8 cellular contexts compared by ENCODE assay signal in the genomic region with DNA sequence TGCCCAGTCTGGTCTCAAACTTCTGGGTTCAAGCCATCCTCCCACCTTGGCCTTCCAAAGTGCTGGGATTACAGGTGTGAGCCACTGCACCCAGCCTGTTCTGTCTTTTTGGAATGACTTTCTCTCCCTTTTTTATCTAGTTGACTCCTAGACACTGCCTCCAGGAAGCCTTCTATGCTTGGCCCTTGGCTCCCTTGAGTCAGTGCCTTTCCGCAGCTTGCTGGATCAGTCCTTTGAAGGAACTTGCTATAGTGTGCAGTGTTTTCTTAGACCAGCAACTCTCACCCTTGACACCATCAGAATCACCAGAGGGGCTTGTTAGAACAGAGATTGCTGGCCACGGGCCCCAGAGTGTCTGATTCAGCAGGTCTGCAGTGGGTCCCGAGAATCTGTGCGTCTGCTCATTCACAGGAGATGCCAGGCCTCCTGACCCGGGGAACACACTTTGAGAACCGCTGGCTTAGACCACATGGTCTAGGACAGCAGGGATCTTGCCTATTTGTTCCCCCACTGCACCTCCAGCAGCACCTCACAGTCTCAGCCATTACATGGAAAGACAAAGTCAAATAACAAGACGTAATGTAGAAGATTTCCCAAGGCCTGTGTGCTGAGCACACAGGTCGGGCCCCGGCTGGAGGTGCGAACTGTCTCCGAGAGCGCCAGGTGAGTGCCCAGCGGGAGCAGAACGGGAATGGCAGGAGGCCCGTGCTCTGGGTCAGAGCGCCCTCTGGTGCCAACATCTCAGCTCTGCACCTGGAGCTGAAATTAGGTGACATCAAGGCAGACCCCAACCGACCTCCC.
DNase-seq lines count a peak whose midpoint lies in the region; ATAC-seq and TF ChIP-seq lines count a peak whose summit lies in the region.

No MANE protein-coding gene starts in this region.

- ATAC-seq in GM19463 (IDR thresholded peaks at IDR 0.05; ENCODE audit: unreplicated experiment) (no peak), GM19351 (IDR thresholded peaks at IDR 0.05; ENCODE audit: unreplicated experiment) (no peak)

- peak; percentile 90 for TF ChIP-seq CTCF in GM06990 (IDR thresholded peaks at IDR 0.05; ENCODE audit: insufficient read depth, low read length, poor library complexity, severe bottlenecking)

- peaks cover 1% of the 10 kb centered on the region; the same call in 1 of the 2 replicates for H3K4me1 ChIP-seq in iPS DF 6.9 (ENCODE audit: control insufficient read depth, insufficient read depth, low read length)

- WGBS in iPS DF 6.9 (ENCODE audit: insufficient coverage, insufficient read length), result no CpG with 5 or more reads among the region's 17 CpGs

- H3K4me3 ChIP-seq in GM06990 (replicated peaks; ENCODE audit: low read depth, low read length) (no peak overlapping the region), iPS DF 6.9 (ENCODE audit: low read length) (no peak overlapping the region)

- DNase-seq in GM06990 (ENCODE audit: extremely low read depth, insufficient read length) (peak; percentile 41), NCI-H1105 (lab: John Stamatoyannopoulos, UW) (peak; percentile 63), T-helper 2 cell (peak; percentile 26 to 46 (median 29)), astrocyte of the hippocampus (ENCODE audit: low read depth, low spot score) (peak; percentile 79), iPS DF 6.9 (ENCODE audit: low read depth, low spot score) (peak; percentile 68)
- peak; percentile 32 to 42 for DNase-seq in stimulated activated CD4-positive, alpha-beta T cell treated with anti-CD3 and anti-CD28 coated beads, Interleukin-15, amount 100 ng/mL, for 1 hour (ENCODE audit: low read depth in 1 of 2, low spot score in 1 of 2)

- H3K27me3 ChIP-seq in GM06990 (replicated peaks; ENCODE audit: control insufficient read depth, insufficient read depth, low read length), result no peaks in the 10 kb centered on the region; the same call in none of the 2 replicates
- H3K27me3 ChIP-seq in iPS DF 6.9 (ENCODE audit: control insufficient read depth, insufficient read depth, low read length), result no peaks in the 10 kb centered on the region

- no peak overlapping the region for H3K27ac ChIP-seq in iPS DF 6.9 (ENCODE audit: low read length)

- no peaks in the 10 kb centered on the region for H3K36me3 ChIP-seq in GM06990 (ENCODE audit: control insufficient read depth, insufficient read depth, low read length)
- H3K36me3 ChIP-seq in iPS DF 6.9 (ENCODE audit: control insufficient read depth, insufficient read depth, low read length), result no peaks in the 10 kb centered on the region

- no peaks in the 10 kb centered on the region for H3K9me3 ChIP-seq in iPS DF 6.9 (ENCODE audit: control insufficient read depth, insufficient read depth, low read length)

Comparison
In these comparisons a context has a peak if more than half of its experiments do, and no peak if none do; other contexts are left out.
1. DNase-seq: peak in every context shown above with its lines; median percentile 79 in astrocyte of the hippocampus; 68 in iPS DF 6.9; 63 in NCI-H1105; 41 in GM06990; 37 in stimulated activated CD4-positive, alpha-beta T cell treated with anti-CD3 and anti-CD28 coated beads, Interleukin-15, amount 100 ng/mL, for 1 hour; 29 in T-helper 2 cell.